Comparison of ENCODE assay signal across 8 cellular contexts in the genomic region with DNA sequence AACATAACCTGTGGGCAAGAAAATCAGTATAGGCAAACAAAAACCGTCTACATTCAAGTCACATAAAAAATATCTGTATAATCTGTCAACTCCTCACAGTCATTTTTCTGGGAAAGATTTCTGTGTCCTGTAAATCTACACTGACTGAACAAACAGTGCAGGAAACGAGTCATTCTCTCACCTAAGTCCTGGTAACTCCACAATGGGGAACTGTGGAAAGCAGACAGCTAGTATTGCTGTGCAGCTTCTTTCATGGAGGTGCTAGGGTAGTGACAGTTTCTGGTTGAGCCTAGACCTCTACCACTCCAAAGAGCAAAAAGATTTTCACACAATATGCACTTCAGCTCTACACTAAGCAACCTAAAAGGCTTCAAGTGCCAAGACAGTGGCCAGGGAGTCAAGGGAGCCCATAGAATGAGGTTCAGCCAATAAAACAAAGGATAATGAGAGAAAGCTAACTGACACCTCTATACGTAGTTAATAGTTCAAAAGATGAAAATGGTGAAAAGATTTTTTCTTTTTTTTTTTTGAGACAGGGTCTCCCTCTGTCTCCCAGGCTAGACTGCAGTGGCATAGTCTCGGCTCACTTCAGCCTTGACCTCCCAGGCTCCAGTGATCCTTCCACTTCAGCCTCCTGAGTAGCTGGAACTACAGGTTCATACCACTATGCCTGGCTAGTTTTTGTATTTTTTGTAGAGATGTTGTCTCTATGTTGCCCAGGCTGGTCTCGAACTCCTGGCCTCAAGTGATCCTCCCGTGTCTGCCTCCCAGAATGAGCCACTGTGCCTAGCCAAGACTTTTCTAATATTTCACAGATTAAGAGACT. TPM values are rescaled to one million over a fixed set of nuclear protein-coding genes. Genes with fewer than 3 reads are reported as not detected.
A peak's percentile ranks its signal among the peaks of the same experiment; 100 is the strongest.
DNase-seq lines count a peak whose midpoint lies in the region; ATAC-seq, FAIRE-seq and TF ChIP-seq lines count a peak whose summit lies in the region.

No MANE protein-coding gene starts in this region.

- 46 to 56% methylated on average over 6 of the region's 6 CpGs for WGBS in lung, 2 donors

- POLR2A ChIA-PET in HEK293 (lab: Yijun Ruan, JAX), result interaction anchor here (0.7 to 0.8 kb wide), 2 partner anchors 12 to 82 kb away, joined by 3 to 4 read pairs; no protein-coding TSS in a partner anchor

- H3K36me3 ChIP-seq in ACC112 (ENCODE audit: insufficient read depth, low read length) (no peaks in the 10 kb centered on the region; the same call in 1 of the 2 replicates), HEK293 (ENCODE audit: control insufficient read depth in 2 of 2, insufficient read depth in 1 of 2, low read length in 2 of 2) (no peaks in the 10 kb centered on the region), lung (ENCODE audit: control insufficient read depth in 2 of 2, insufficient read depth in 2 of 2, low read length in 2 of 2) (peaks cover 0 to 2% of the 10 kb centered on the region in 2 donors)

- H3K27me3 ChIP-seq in ACC112 (ENCODE audit: insufficient read depth, low read length) (no peaks in the 10 kb centered on the region), lung (ENCODE audit: control insufficient read depth, insufficient read depth) (no peaks in the 10 kb centered on the region)

- H3K27me3 Mint-ChIP-seq in activated T-helper 2 cell treated with anti-CD3 and anti-CD28 coated beads, Interferon-gamma antibody, Interleukin-2, Interleukin-4, amounts not matched to agents 10 μg/mL and 5 μg/mL and 100 μg/mL, durations not matched to agents 14 hours and 24 hours and 36 hours (ENCODE audit: low read depth), result no peaks in the 10 kb centered on the region

- no peak overlapping the region for H2AFZ ChIP-seq in ACC112 (ENCODE audit: low read length, unreplicated experiment)

- H3K4me1 ChIP-seq in ACC112 (ENCODE audit: control insufficient read depth, insufficient read depth, low read length, unreplicated experiment) (peaks cover 61% of the 10 kb centered on the region), HEK293 (ENCODE audit: control insufficient read depth, insufficient read depth, low read length) (peaks cover 56% of the 10 kb centered on the region), lung (ENCODE audit: control insufficient read depth in 2 of 2, insufficient read depth in 2 of 2, low read length in 2 of 2) (peaks cover 11 to 38% of the 10 kb centered on the region in 2 donors)

- H3K4me1 Mint-ChIP-seq in activated T-helper 2 cell treated with anti-CD3 and anti-CD28 coated beads, Interferon-gamma antibody, Interleukin-2, Interleukin-4, amounts not matched to agents 10 μg/mL and 5 μg/mL and 100 μg/mL, durations not matched to agents 14 hours and 24 hours and 36 hours (ENCODE audit: low read depth), result peaks cover 71% of the 10 kb centered on the region

- ATAC-seq in lung (ENCODE audit: insufficient read depth, low FRiP score) (no peak), HG02588 (IDR thresholded peaks at IDR 0.05; ENCODE audit: unreplicated experiment) (no peak)

- H3K79me2 ChIP-seq in ACC112 (ENCODE audit: control insufficient read depth, insufficient read depth, low read length, unreplicated experiment), result peaks cover 99% of the 10 kb centered on the region

- peaks cover 61% of the 10 kb centered on the region for H3K36me3 Mint-ChIP-seq in activated T-helper 2 cell treated with anti-CD3 and anti-CD28 coated beads, Interferon-gamma antibody, Interleukin-2, Interleukin-4, amounts not matched to agents 10 μg/mL and 5 μg/mL and 100 μg/mL, durations not matched to agents 14 hours and 24 hours and 36 hours (ENCODE audit: low read depth)

- DNase-seq in activated T-helper 2 cell treated with anti-CD3 and anti-CD28 coated beads, Interferon-gamma antibody, Interleukin-2, Interleukin-4, amounts not matched to agents 10 μg/mL and 5 μg/mL and 100 μg/mL, durations not matched to agents 14 hours and 24 hours and 36 hours (ENCODE audit: low spot score), result no peak
- DNase-seq in lung (ENCODE audit: low spot score) (no peak), putamen (ENCODE audit: low spot score) (no peak), frontal cortex (ENCODE audit: low spot score in 2 of 2) (no peak), HTR-8/SVneo (ENCODE audit: insufficient read length, low spot score) (no peak)

- peak overlapping the region; percentile 92 for H3K27ac Mint-ChIP-seq in activated T-helper 2 cell treated with anti-CD3 and anti-CD28 coated beads, Interferon-gamma antibody, Interleukin-2, Interleukin-4, amounts not matched to agents 10 μg/mL and 5 μg/mL and 100 μg/mL, durations not matched to agents 14 hours and 24 hours and 36 hours

- H3K4me3 ChIP-seq in ACC112 (ENCODE audit: low read depth, low read length) (peak overlapping the region; percentile 64), HEK293 (ENCODE audit: low read depth, low read length) (no peak overlapping the region), lung (no peak overlapping the region)

- CTCF ChIA-PET in HEK293 (lab: Yijun Ruan, JAX), result interaction anchor here (0.7 to 3.3 kb wide), 2 partner anchors 31 to 79 kb away, joined by 3 to 24 read pairs; no protein-coding TSS in a partner anchor

- FAIRE-seq in frontal cortex (lab: Jason Lieb, UNC) (no peak), HTR-8/SVneo (lab: Jason Lieb, UNC) (no peak)

- H3K27ac ChIP-seq in ACC112 (ENCODE audit: low read depth, low read length) (peak overlapping the region; percentile 73), HEK293 (ENCODE audit: extremely low read depth, low read depth, low read length) (peak overlapping the region; percentile 59), lung (ENCODE audit: low read depth in 1 of 2, low read length in 1 of 2) (peak overlapping the region; percentile 23 to 57)

- peak overlapping the region; percentile 95 for H3K4me3 Mint-ChIP-seq in activated T-helper 2 cell treated with anti-CD3 and anti-CD28 coated beads, Interferon-gamma antibody, Interleukin-2, Interleukin-4, amounts not matched to agents 10 μg/mL and 5 μg/mL and 100 μg/mL, durations not matched to agents 14 hours and 24 hours and 36 hours (ENCODE audit: low read depth)

- H3K9me3 Mint-ChIP-seq in activated T-helper 2 cell treated with anti-CD3 and anti-CD28 coated beads, Interferon-gamma antibody, Interleukin-2, Interleukin-4, amounts not matched to agents 10 μg/mL and 5 μg/mL and 100 μg/mL, durations not matched to agents 14 hours and 24 hours and 36 hours, result no peaks in the 10 kb centered on the region

- TF ChIP-seq CTCF in HEK293 (tag by site-specific recombination; IDR thresholded peaks at IDR 0.05) (no peak), lung (IDR thresholded peaks at IDR 0.05; ENCODE audit: control extremely low read depth, extremely low read depth) (no peak)

- H3K9me3 ChIP-seq in HEK293 (ENCODE audit: control insufficient read depth, insufficient read depth, low read depth, low read length) (no peaks in the 10 kb centered on the region), lung (ENCODE audit: control insufficient read depth in 2 of 2, insufficient read depth in 1 of 2, low read length in 1 of 2) (peaks cover 0 to 2% of the 10 kb centered on the region in 2 donors)

- intact Hi-C loops in activated T-helper 2 cell treated with anti-CD3 and anti-CD28 coated beads, Interferon-gamma antibody, Interleukin-2, Interleukin-4, amounts not matched to agents 10 μg/mL and 5 μg/mL and 100 μg/mL, durations not matched to agents 14 hours and 24 hours and 36 hours (cut with micrococcal nuclease), result loop anchor here (1.0 kb wide), 1 partner anchor 120 kb away; no protein-coding TSS in a partner anchor

TF ChIP-seq in HEK293, 187 proteins besides CTCF, POLR2A, EP300 and RAD21 (continues in another document):
- TF ChIP-seq IKZF3 (tag by site-specific recombination; IDR thresholded peaks at IDR 0.05), result peak; percentile 65; the same call in 1 of the 2 replicates
- TF ChIP-seq ZNF140 (tag by site-specific recombination; IDR thresholded peaks at IDR 0.05), result no peak
- peak; percentile 22; the same call in 1 of the 2 replicates for TF ChIP-seq FEZF1 (tag by site-specific recombination; IDR thresholded peaks at IDR 0.05)
- no peak for TF ChIP-seq SP2 (tag by site-specific recombination; IDR thresholded peaks at IDR 0.05)
- no peak for TF ChIP-seq SETDB1 (IDR thresholded peaks at IDR 0.05; ENCODE audit: insufficient read length, low read length)
- TF ChIP-seq, protein P1, sequence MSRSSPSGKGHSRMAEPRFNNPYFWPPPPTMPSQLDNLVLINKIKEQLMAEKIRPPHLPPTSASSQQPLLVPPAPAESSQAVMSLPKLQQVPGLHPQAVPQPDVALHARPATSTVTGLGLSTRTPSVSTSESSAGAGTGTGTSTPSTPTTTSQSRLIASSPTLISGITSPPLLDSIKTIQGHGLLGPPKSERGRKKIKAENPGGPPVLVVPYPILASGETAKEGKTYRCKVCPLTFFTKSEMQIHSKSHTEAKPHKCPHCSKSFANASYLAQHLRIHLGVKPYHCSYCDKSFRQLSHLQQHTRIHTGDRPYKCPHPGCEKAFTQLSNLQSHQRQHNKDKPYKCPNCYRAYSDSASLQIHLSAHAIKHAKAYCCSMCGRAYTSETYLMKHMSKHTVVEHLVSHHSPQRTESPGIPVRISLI (tag by site-specific recombination; IDR thresholded peaks at IDR 0.05), result no peak
- no peak for TF ChIP-seq ZNF146 (tag by site-specific recombination; IDR thresholded peaks at IDR 0.05)
- TF ChIP-seq ZNF530 (tag by site-specific recombination; IDR thresholded peaks at IDR 0.05; ENCODE audit: low read depth), result no peak
- TF ChIP-seq ZNF16 (tag by site-specific recombination; IDR thresholded peaks at IDR 0.05; ENCODE audit: low read depth), result no peak
- TF ChIP-seq, protein P2, sequence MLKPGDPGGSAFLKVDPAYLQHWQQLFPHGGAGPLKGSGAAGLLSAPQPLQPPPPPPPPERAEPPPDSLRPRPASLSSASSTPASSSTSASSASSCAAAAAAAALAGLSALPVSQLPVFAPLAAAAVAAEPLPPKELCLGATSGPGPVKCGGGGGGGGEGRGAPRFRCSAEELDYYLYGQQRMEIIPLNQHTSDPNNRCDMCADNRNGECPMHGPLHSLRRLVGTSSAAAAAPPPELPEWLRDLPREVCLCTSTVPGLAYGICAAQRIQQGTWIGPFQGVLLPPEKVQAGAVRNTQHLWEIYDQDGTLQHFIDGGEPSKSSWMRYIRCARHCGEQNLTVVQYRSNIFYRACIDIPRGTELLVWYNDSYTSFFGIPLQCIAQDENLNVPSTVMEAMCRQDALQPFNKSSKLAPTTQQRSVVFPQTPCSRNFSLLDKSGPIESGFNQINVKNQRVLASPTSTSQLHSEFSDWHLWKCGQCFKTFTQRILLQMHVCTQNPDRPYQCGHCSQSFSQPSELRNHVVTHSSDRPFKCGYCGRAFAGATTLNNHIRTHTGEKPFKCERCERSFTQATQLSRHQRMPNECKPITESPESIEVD (tag by site-specific recombination; IDR thresholded peaks at IDR 0.05), result peak; percentile 99
- TF ChIP-seq PRDM1 (tag by site-specific recombination; IDR thresholded peaks at IDR 0.05), result peak; percentile 40; the same call in 1 of the 2 replicates
- no peak; the same call in 1 of the 2 replicates for TF ChIP-seq MZF1 (tag by site-specific recombination; IDR thresholded peaks at IDR 0.05; ENCODE audit: borderline replicate concordance)

RNA-seq across cellular contexts. Expression of a gene that starts 5.5 kb away (rescaled TPM):
- total RNA-seq in activated T-helper 2 cell treated with anti-CD3 and anti-CD28 coated beads, Interferon-gamma antibody, Interleukin-2, Interleukin-4, amounts not matched to agents 10 μg/mL and 5 μg/mL and 100 μg/mL, durations not matched to agents 14 hours and 24 hours and 36 hours, result 313 and 334 TPM in 2 replicates
- total RNA-seq in lung, result 100 to 1,000 TPM; 205 to 274 TPM
- 100 to 1,000 TPM in 1 of 2 donors, 10 to 100 TPM in 1; 90.4 to 122 TPM for polyA plus RNA-seq in lung
- total RNA-seq in frontal cortex, result 455 TPM
